In the genomic region with DNA sequence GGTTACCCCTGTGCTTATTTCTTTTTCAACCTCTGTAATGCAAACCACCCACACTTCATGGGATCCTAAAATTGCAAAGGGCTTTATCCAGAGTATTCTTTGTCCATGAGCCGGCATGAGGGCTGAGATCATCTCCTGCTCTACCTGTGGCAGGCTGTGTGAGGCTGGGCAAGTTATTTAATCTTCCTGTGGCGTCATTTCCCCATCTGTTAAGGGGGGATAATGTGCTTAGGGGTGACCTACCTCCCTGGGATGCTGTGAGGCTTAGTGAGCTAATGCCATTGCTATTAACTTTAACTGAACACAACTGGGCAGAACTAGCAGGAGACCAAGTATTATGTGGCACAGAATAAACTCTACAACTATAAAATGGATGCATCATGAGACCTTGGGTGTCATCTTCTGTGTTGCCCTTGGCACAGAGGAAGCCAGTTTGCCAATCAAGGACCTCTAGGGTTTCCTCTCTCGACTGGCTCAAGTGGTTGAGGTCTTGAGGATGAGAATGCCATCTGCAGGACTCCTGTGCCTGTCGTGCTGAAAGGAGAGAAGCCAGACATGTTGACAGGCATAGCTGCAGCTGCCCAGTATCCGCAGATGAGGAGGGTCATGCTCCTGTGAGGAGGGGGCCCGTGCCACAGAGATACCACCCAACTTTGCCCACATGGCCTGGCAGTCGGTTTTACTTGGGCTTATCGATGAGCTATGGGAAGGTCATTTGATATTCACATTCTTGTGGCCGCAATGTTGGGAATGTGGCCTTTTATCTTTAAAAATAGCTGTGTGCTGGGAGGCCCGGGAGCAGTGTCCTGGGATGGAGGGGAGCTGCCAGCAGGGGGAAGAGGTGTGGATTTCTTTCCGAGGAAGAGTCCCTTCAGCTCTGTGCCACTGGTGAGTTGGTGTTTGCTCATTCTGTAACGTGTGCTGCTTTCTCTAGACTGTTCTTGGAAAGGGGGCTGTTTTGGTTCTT, we compare ENCODE assay signal across 17 cellular contexts. TPM values are rescaled to one million over a fixed set of nuclear protein-coding genes. Genes with fewer than 3 reads are reported as not detected.
DNase-seq lines count a peak whose midpoint lies in the region; FAIRE-seq and TF ChIP-seq lines count a peak whose summit lies in the region.
"Had no signal": no experiment of that assay in that cellular context is flagged by ENCODE, and none has a peak within 500 bp of the region (broad histone marks: within the 10 kb centered on the region; RNA-seq: fewer than 3 reads in every experiment).

No MANE protein-coding gene starts in this region.

- intact Hi-C loops in A673 (cut with micrococcal nuclease; ENCODE audit: unreplicated experiment): loop anchor here (10.0 kb wide), 1 partner anchor 63 kb away; no protein-coding TSS in a partner anchor

- H3K27ac ChIP-seq in A673 (ENCODE audit: low read depth, low read length, poor library complexity, severe bottlenecking) (no peak overlapping the region), HEK293 (ENCODE audit: extremely low read depth, low read depth, low read length) (no peak overlapping the region)
- H3K27ac ChIP-seq: stomach had no signal

- FAIRE-seq in GM19239 (lab: Jason Lieb, UNC): no peak

- no peaks in the 10 kb centered on the region for H3K9me3 Mint-ChIP-seq in activated naive CD4-positive, alpha-beta T cell treated with anti-CD3 and anti-CD28 coated beads, Interleukin-2, amount 10 ng/mL, durations not matched to agents 7 days and 5 days
- H3K9me3 Mint-ChIP-seq: activated naive CD8-positive, alpha-beta T cell treated with anti-CD3 and anti-CD28 coated beads, Interleukin-2, amount 50 U/mL, for 24 hours; natural killer cell treated with Interleukin-12 subunit alpha and Interleukin-12 subunit beta and Interleukin-15 and Interleukin-18, amount 100 ng/mL, for 72 hours; T-helper 1 cell treated with Interleukin-12 subunit alpha and Interleukin-12 subunit beta and Interleukin-4 antibody, amounts not matched to agents 30 μg/mL and 1 μg/mL, for 36 hours had no signal

- H3K4me1 ChIP-seq in A673 (ENCODE audit: insufficient read depth, low read length, poor library complexity, severe bottlenecking) (no peaks in the 10 kb centered on the region), HEK293 (ENCODE audit: control insufficient read depth, insufficient read depth, low read length) (no peaks in the 10 kb centered on the region)
- H3K4me1 ChIP-seq: stomach had no signal

- H3K4me3 Mint-ChIP-seq in activated naive CD4-positive, alpha-beta T cell treated with anti-CD3 and anti-CD28 coated beads, Interleukin-2, amount 10 ng/mL, durations not matched to agents 7 days and 5 days: no peak overlapping the region
- H3K4me3 Mint-ChIP-seq: activated naive CD8-positive, alpha-beta T cell treated with anti-CD3 and anti-CD28 coated beads, Interleukin-2, amount 50 U/mL, for 24 hours; natural killer cell treated with Interleukin-12 subunit alpha and Interleukin-12 subunit beta and Interleukin-15 and Interleukin-18, amount 100 ng/mL, for 72 hours; T-helper 1 cell treated with Interleukin-12 subunit alpha and Interleukin-12 subunit beta and Interleukin-4 antibody, amounts not matched to agents 30 μg/mL and 1 μg/mL, for 36 hours had no signal

- no peak for DNase-seq in A673 (ENCODE audit: low spot score)
- peak; percentile 44 for DNase-seq in SW480 (ENCODE audit: low spot score)
- peak; percentile 38 for DNase-seq in iPS DF 4.7 (ENCODE audit: extremely low read depth, low spot score)
- DNase-seq in GM19239 (ENCODE audit: insufficient read length, low spot score): no peak
- DNase-seq in COLO829 (ENCODE audit: low spot score): no peak
- no peak for DNase-seq in SKM-1 (lab: John Stamatoyannopoulos, UW; ENCODE audit: unreplicated experiment)
- DNase-seq in activated naive CD4-positive, alpha-beta T cell treated with anti-CD3 and anti-CD28 coated beads, Interleukin-2, amount 10 ng/mL, durations not matched to agents 7 days and 5 days: no peak
- DNase-seq: activated CD8-positive, alpha-beta memory T cell treated with anti-CD3 and anti-CD28 coated beads for 24 hours; activated naive CD8-positive, alpha-beta T cell treated with anti-CD3 and anti-CD28 coated beads, Interleukin-2, amount 50 U/mL, for 24 hours; AML-193; GOT3; Kasumi-1; NCI-H774; stomach had no signal

- TF ChIP-seq CTCF in A673 (conservative IDR thresholded peaks at IDR 0.05; ENCODE audit: low read depth, low read length) (0 out of 2 replicates have a peak, but pooled peaks have one; percentile 24), HEK293 (tag by site-specific recombination; IDR thresholded peaks at IDR 0.05) (no peak)

- H3K27me3 Mint-ChIP-seq in activated naive CD4-positive, alpha-beta T cell treated with anti-CD3 and anti-CD28 coated beads, Interleukin-2, amount 10 ng/mL, durations not matched to agents 7 days and 5 days: peaks cover 51% of the 10 kb centered on the region

- CTCF ChIA-PET in A673 (lab: Charles Lee) (no interaction called here), HEK293 (lab: Yijun Ruan, JAX) (interaction anchor here (0.6 to 1.0 kb wide), 2 partner anchors 78 to 81 kb away, joined by 4 read pairs; no protein-coding TSS in a partner anchor)
- CTCF ChIA-PET in activated naive CD4-positive, alpha-beta T cell treated with anti-CD3 and anti-CD28 coated beads, Interleukin-2, amount 10 ng/mL, durations not matched to agents 7 days and 5 days (lab: Charles Lee): no interaction called here

- H3K36me3 Mint-ChIP-seq in activated naive CD4-positive, alpha-beta T cell treated with anti-CD3 and anti-CD28 coated beads, Interleukin-2, amount 10 ng/mL, durations not matched to agents 7 days and 5 days: no peaks in the 10 kb centered on the region
- H3K36me3 Mint-ChIP-seq: natural killer cell treated with Interleukin-12 subunit alpha and Interleukin-12 subunit beta and Interleukin-15 and Interleukin-18, amount 100 ng/mL, for 72 hours had no signal

- no TSS peak for BruUV-seq in A673 (replicated peaks; lab: Mats Ljungman, UMichigan)

- H3K4me3 ChIP-seq in A673 (ENCODE audit: low read depth, low read length, poor library complexity, severe bottlenecking) (no peak overlapping the region), HEK293 (ENCODE audit: low read depth, low read length) (no peak overlapping the region)
- H3K4me3 ChIP-seq: stomach had no signal

- H3K36me3 ChIP-seq in A673 (ENCODE audit: insufficient read depth, low read length, poor library complexity, severe bottlenecking): no peaks in the 10 kb centered on the region
- H3K36me3 ChIP-seq in HEK293 (ENCODE audit: control insufficient read depth in 2 of 2, insufficient read depth in 1 of 2, low read length in 2 of 2): no peaks in the 10 kb centered on the region
- H3K36me3 ChIP-seq: stomach had no signal

- POLR2A ChIA-PET in A673 (lab: Charles Lee; ENCODE audit: low non-redundant PET) (no interaction called here), HEK293 (lab: Yijun Ruan, JAX) (interaction anchor here (0.7 kb wide), 1 partner anchor 9 kb away, joined by 4 read pairs; no protein-coding TSS in a partner anchor)

- no peak overlapping the region for H3K27ac Mint-ChIP-seq in activated naive CD4-positive, alpha-beta T cell treated with anti-CD3 and anti-CD28 coated beads, Interleukin-2, amount 10 ng/mL, durations not matched to agents 7 days and 5 days
- H3K27ac Mint-ChIP-seq: activated naive CD8-positive, alpha-beta T cell treated with anti-CD3 and anti-CD28 coated beads, Interleukin-2, amount 50 U/mL, for 24 hours; natural killer cell treated with Interleukin-12 subunit alpha and Interleukin-12 subunit beta and Interleukin-15 and Interleukin-18, amount 100 ng/mL, for 72 hours; T-helper 1 cell treated with Interleukin-12 subunit alpha and Interleukin-12 subunit beta and Interleukin-4 antibody, amounts not matched to agents 30 μg/mL and 1 μg/mL, for 36 hours had no signal

- no peaks in the 10 kb centered on the region for H3K9me3 ChIP-seq in A673 (ENCODE audit: low read depth, low read length, poor library complexity, severe bottlenecking)
- H3K9me3 ChIP-seq in HEK293 (ENCODE audit: control insufficient read depth, insufficient read depth, low read depth, low read length): no peaks in the 10 kb centered on the region
- H3K9me3 ChIP-seq: stomach had no signal

- H3K4me1 Mint-ChIP-seq in activated naive CD4-positive, alpha-beta T cell treated with anti-CD3 and anti-CD28 coated beads, Interleukin-2, amount 10 ng/mL, durations not matched to agents 7 days and 5 days: no peaks in the 10 kb centered on the region
- H3K4me1 Mint-ChIP-seq: activated naive CD8-positive, alpha-beta T cell treated with anti-CD3 and anti-CD28 coated beads, Interleukin-2, amount 50 U/mL, for 24 hours had no signal

- H3K27me3 ChIP-seq in A673 (replicated peaks; ENCODE audit: insufficient read depth, low read depth, low read length, poor library complexity): peaks cover 38% of the 10 kb centered on the region

TF ChIP-seq in HEK293, 187 proteins besides CTCF, POLR2A, EP300 and RAD21:
- no peak for TF ChIP-seq HOXA7 (CRISPR knock-in tag; IDR thresholded peaks at IDR 0.05; ENCODE audit: borderline replicate concordance)
- peak; percentile 20; the same call in 1 of the 2 replicates for TF ChIP-seq GLIS1 (tag by site-specific recombination; IDR thresholded peaks at IDR 0.05)

RNA-seq across cellular contexts. Expression of a gene that starts 17.2 kb away (rescaled TPM):
- total RNA-seq in A673 (2021): not detected in 2 replicates
- total RNA-seq: natural killer cell treated with Interleukin-12 subunit alpha and Interleukin-12 subunit beta and Interleukin-15 and Interleukin-18, amount 100 ng/mL, for 72 hours had no signal

Comparison
In these comparisons a context has a peak if more than half of its experiments do, and no peak if none do; other contexts are left out.
1. DNase-seq: peak in SW480 (single experiment) and iPS DF 4.7 (single experiment); none in A673 (single experiment), GM19239 (single experiment), COLO829 (single experiment), SKM-1 (single experiment) and activated naive CD4-positive, alpha-beta T cell treated with anti-CD3 and anti-CD28 coated beads, Interleukin-2, amount 10 ng/mL, durations not matched to agents 7 days and 5 days (single experiment).